Comparison of ENCODE assay signal across 10 cellular contexts in genomic region chr20:46660487-46660886, GRCh38. TPM values are rescaled to one million over a fixed set of nuclear protein-coding genes. Genes with fewer than 3 reads are reported as not detected.
"Had no signal": no experiment of that assay in that cellular context is flagged by ENCODE, and none has a peak within 500 bp of the region (broad histone marks: within the 10 kb centered on the region; RNA-seq: fewer than 3 reads in every experiment).

No MANE protein-coding gene starts in this region.

- H3K36me3 ChIP-seq: HAP-1 had no signal

- H2AFZ ChIP-seq: GM23248 had no signal

- H3K27ac ChIP-seq: GM23248, HL-60 had no signal

- H3K4me3 ChIP-seq: GM23248, HAP-1 had no signal

- H3K9me3 ChIP-seq: HAP-1 had no signal

- H3K4me1 ChIP-seq: HAP-1 had no signal

- ATAC-seq: HCT116 had no signal

- H3K9ac ChIP-seq: GM23248 had no signal

- DNase-seq: GM23248, GOT3, H7, KG1 had no signal

RNA-seq across cellular contexts. Expression of gene SLC13A3, which starts 9.2 kb away (rescaled TPM):
- total RNA-seq: H4, HT1080 had no signal
- polyA plus RNA-seq: IgD-negative memory B cell had no signal

RNA-seq across cellular contexts. Expression of gene SLC2A10, which starts 49.0 kb away (rescaled TPM):
- polyA plus RNA-seq: IgD-negative memory B cell had no signal
